In genomic region chr4:112735474-112735951, GRCh38 we compare ENCODE assay signal across 9 cellular contexts.
A peak's percentile ranks its signal among the peaks of the same experiment; 100 is the strongest.
DNase-seq lines count a peak whose midpoint lies in the region; ATAC-seq and TF ChIP-seq lines count a peak whose summit lies in the region.
"Had no signal": no experiment of that assay in that cellular context is flagged by ENCODE, and none has a peak within 500 bp of the region (broad histone marks: within the 10 kb centered on the region; RNA-seq: fewer than 3 reads in every experiment).

No MANE protein-coding gene starts in this region.

- no peak for TF ChIP-seq CTCF in GM20000 (IDR thresholded peaks at IDR 0.05; ENCODE audit: extremely low read depth, missing control alignments)
- TF ChIP-seq CTCF in glutamatergic neuron (IDR thresholded peaks at IDR 0.05; ENCODE audit: partially characterized antibody, unreplicated experiment): no peak

- intact Hi-C loops in posterior vena cava (cut with DNase I): no loop called here

- no peak overlapping the region for H3K4me3 Mint-ChIP-seq in activated naive CD8-positive, alpha-beta T cell treated with anti-CD3 and anti-CD28 coated beads, Interleukin-2, amount 50 U/mL, for 24 hours
- H3K4me3 Mint-ChIP-seq in glutamatergic neuron (ENCODE audit: unreplicated experiment): no peak overlapping the region

- no peaks in the 10 kb centered on the region for H3K27me3 Mint-ChIP-seq in activated naive CD8-positive, alpha-beta T cell treated with anti-CD3 and anti-CD28 coated beads, Interleukin-2, amount 50 U/mL, for 24 hours
- no peaks in the 10 kb centered on the region for H3K27me3 Mint-ChIP-seq in glutamatergic neuron (ENCODE audit: unreplicated experiment)

- peaks cover 15% of the 10 kb centered on the region for H3K4me1 Mint-ChIP-seq in activated naive CD8-positive, alpha-beta T cell treated with anti-CD3 and anti-CD28 coated beads, Interleukin-2, amount 50 U/mL, for 24 hours
- H3K4me1 Mint-ChIP-seq in glutamatergic neuron (ENCODE audit: low read depth, unreplicated experiment): no peaks in the 10 kb centered on the region

- H3K27ac Mint-ChIP-seq in activated naive CD8-positive, alpha-beta T cell treated with anti-CD3 and anti-CD28 coated beads, Interleukin-2, amount 50 U/mL, for 24 hours: peak overlapping the region; percentile 16
- H3K27ac Mint-ChIP-seq in glutamatergic neuron (ENCODE audit: unreplicated experiment): no peak overlapping the region

- no peaks in the 10 kb centered on the region for H3K9me3 Mint-ChIP-seq in activated naive CD8-positive, alpha-beta T cell treated with anti-CD3 and anti-CD28 coated beads, Interleukin-2, amount 50 U/mL, for 24 hours
- H3K9me3 Mint-ChIP-seq in glutamatergic neuron (ENCODE audit: unreplicated experiment): no peaks in the 10 kb centered on the region

- ATAC-seq in GM18499 (IDR thresholded peaks at IDR 0.05; ENCODE audit: insufficient read depth, unreplicated experiment) (peak; percentile 61), HG03108 (IDR thresholded peaks at IDR 0.05; ENCODE audit: unreplicated experiment) (peak; percentile 62)
- ATAC-seq in activated naive CD8-positive, alpha-beta T cell treated with anti-CD3 and anti-CD28 coated beads, Interleukin-2, amount 50 U/mL, for 24 hours: peak; percentile 83

- no peaks in the 10 kb centered on the region for H3K36me3 Mint-ChIP-seq in activated naive CD8-positive, alpha-beta T cell treated with anti-CD3 and anti-CD28 coated beads, Interleukin-2, amount 50 U/mL, for 24 hours (ENCODE audit: low read depth)
- H3K36me3 Mint-ChIP-seq in glutamatergic neuron (ENCODE audit: unreplicated experiment): no peaks in the 10 kb centered on the region

- peak; percentile 32 for DNase-seq in GM20000 (ENCODE audit: low spot score)
- no peak for DNase-seq in activated naive CD8-positive, alpha-beta T cell treated with anti-CD3 and anti-CD28 coated beads, Interleukin-2, amount 50 U/mL, for 24 hours
- no peak for DNase-seq in glutamatergic neuron
- DNase-seq in posterior vena cava (ENCODE audit: low spot score): no peak
- DNase-seq in 8988T: no peak
- no peak for DNase-seq in ecto neural progenitor cell (ENCODE audit: low spot score)
- DNase-seq: islet precursor cell had no signal
